8 cellular contexts compared by ENCODE assay signal in genomic region chr20:41136695-41137411, GRCh38. TPM values are rescaled to one million over a fixed set of nuclear protein-coding genes. Genes with fewer than 3 reads are reported as not detected.
DNase-seq lines count a peak whose midpoint lies in the region; ATAC-seq, FAIRE-seq and TF ChIP-seq lines count a peak whose summit lies in the region.

No MANE protein-coding gene starts in this region.

- ATAC-seq in GM21360 (IDR thresholded peaks at IDR 0.05; ENCODE audit: unreplicated experiment): peak; percentile 38
- ATAC-seq in activated T-cell treated with anti-CD3 and anti-CD28 coated beads, Interleukin-2, amount 50 U/mL, for 72 hours (replicated peaks in 1 of 2): peak; percentile 60 to 63

- H3K9me3 ChIP-seq in esophagus muscularis mucosa: no peaks in the 10 kb centered on the region

- FAIRE-seq in HTR-8/SVneo (lab: Jason Lieb, UNC): peak; percentile 95

- no peaks in the 10 kb centered on the region for H3K36me3 Mint-ChIP-seq in activated T-cell treated with anti-CD3 and anti-CD28 coated beads, Interleukin-2, amount 50 U/mL, for 72 hours (ENCODE audit: insufficient read depth in 2 of 2)

- DNase-seq in COR-L47 (lab: John Stamatoyannopoulos, UW) (peak; percentile 80), HTR-8/SVneo (ENCODE audit: insufficient read length, low spot score) (peak; percentile 98), OCI-M1 (lab: John Stamatoyannopoulos, UW) (peak; percentile 84), esophagus muscularis mucosa (ENCODE audit: extremely low spot score) (peak; percentile 95), myocyte (ENCODE audit: low read depth) (peak; percentile 84)
- peak; percentile 89 to 91 for DNase-seq in activated T-cell treated with anti-CD3 and anti-CD28 coated beads, Interleukin-2, amount 50 U/mL, for 72 hours
- peak; percentile 70 for DNase-seq in stimulated activated CD8-positive, alpha-beta memory T cell treated with anti-CD3 and anti-CD28 coated beads, Interleukin-7, amount 100 ng/mL, for 24 hours (ENCODE audit: low read depth)

- TF ChIP-seq EP300 in esophagus muscularis mucosa (IDR thresholded peaks at IDR 0.05): no peak

- no peaks in the 10 kb centered on the region for H3K27me3 ChIP-seq in esophagus muscularis mucosa

- H3K9me3 Mint-ChIP-seq in activated T-cell treated with anti-CD3 and anti-CD28 coated beads, Interleukin-2, amount 50 U/mL, for 72 hours: no peaks in the 10 kb centered on the region

- no peak overlapping the region for H3K27ac Mint-ChIP-seq in activated T-cell treated with anti-CD3 and anti-CD28 coated beads, Interleukin-2, amount 50 U/mL, for 72 hours

- intact Hi-C loops in esophagus muscularis mucosa (cut with DNase I): loop anchor here (5.0 kb wide), 2 partner anchors 35 to 205 kb away; partner anchors contain the start of gene LPIN3

- peaks cover 34 to 60% (median 56%) of the 10 kb centered on the region in 4 donors for H3K4me1 ChIP-seq in esophagus muscularis mucosa

- peaks cover 79% of the 10 kb centered on the region for H3K4me1 Mint-ChIP-seq in activated T-cell treated with anti-CD3 and anti-CD28 coated beads, Interleukin-2, amount 50 U/mL, for 72 hours (ENCODE audit: low read depth)

- peak overlapping the region; percentile 71 to 72 for H3K4me3 Mint-ChIP-seq in activated T-cell treated with anti-CD3 and anti-CD28 coated beads, Interleukin-2, amount 50 U/mL, for 72 hours

- TF ChIP-seq CTCF in esophagus muscularis mucosa (IDR thresholded peaks at IDR 0.05): no peak

- peak overlapping the region; percentile 79 to 93 (median 90) for H3K4me3 ChIP-seq in esophagus muscularis mucosa

- no peaks in the 10 kb centered on the region for H3K27me3 Mint-ChIP-seq in activated T-cell treated with anti-CD3 and anti-CD28 coated beads, Interleukin-2, amount 50 U/mL, for 72 hours (ENCODE audit: low read depth)

- WGBS in esophagus muscularis mucosa: 0% methylated on average over 8 of the region's 94 CpGs

- no peaks in the 10 kb centered on the region for H3K36me3 ChIP-seq in esophagus muscularis mucosa

- H3K27ac ChIP-seq in esophagus muscularis mucosa (replicated peaks in 1 of 4): peak overlapping the region; percentile 95 to 97 (median 96)

- peak; percentile 61 for TF ChIP-seq POLR2A in esophagus muscularis mucosa (IDR thresholded peaks at IDR 0.05; ENCODE audit: low read depth)

RNA-seq across cellular contexts. Expression of gene PLCG1, which starts 0.5 kb away (rescaled TPM):
- 100 to 1,000 TPM; 177 to 221 TPM for total RNA-seq in activated T-cell treated with anti-CD3 and anti-CD28 coated beads, Interleukin-2, amount 50 U/mL, for 72 hours
- total RNA-seq in esophagus muscularis mucosa: 100 to 1,000 TPM in 1 of 4 donors, 10 to 100 TPM in 3; 68.4 to 119 (median 82.5) TPM
- 86.9 and 112 TPM in 2 replicates for total RNA-seq in myocyte
- polyA plus RNA-seq in myocyte (2012): 94.7 TPM

Comparison
In these comparisons a context has a peak if more than half of its experiments do, and no peak if none do; other contexts are left out.
1. Peak in every context shown above with its lines: DNase-seq, ATAC-seq, H3K4me3 ChIP-seq and H3K27ac ChIP-seq.